ENCODE assay signal across 8 cellular contexts in the genomic region with DNA sequence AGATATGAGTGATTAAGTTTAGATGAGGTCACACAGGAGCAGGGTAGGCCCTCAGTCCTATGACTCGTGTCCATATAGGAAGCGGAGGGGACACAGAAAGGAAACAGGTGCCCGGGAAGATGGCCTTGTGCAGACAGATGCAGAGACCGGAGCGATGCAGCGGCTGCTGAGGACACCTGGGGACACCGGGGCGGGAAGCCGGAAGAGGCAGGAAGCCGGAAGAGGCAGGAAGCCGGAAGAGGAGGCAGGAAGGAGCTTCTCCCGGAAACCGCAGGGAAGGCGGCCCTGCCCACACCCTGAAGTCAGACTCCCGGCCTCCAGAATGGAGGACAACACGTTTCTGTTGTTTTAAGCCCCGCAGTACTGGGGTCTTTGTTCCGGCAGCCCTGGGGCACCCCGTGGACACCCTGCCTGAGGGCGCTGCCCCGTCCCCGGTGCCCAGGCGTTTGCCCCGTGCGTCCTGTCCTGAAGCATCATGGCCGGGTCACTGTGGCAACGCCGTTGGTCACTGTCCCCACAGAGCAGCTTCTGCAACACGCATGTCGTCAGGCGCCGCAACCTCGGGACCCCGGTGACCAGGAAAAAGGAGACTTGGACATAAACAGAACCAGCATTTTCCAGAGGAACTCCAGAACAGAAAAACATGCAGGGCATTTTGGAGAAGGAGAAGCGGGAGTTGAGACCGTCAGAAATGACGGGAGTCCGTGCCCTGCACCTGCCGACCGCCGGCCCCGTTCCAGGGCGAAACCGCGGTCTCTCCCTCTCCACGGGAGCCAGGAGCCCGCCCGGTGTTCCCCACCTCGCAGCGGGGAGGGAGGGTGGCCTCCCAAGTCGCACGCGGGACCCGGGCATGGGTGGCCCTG.
DNase-seq lines count a peak whose midpoint lies in the region; ATAC-seq and TF ChIP-seq lines count a peak whose summit lies in the region.

No MANE protein-coding gene starts in this region.

- TF ChIP-seq CTCF in GM23338 (conservative IDR thresholded peaks at IDR 0.05; ENCODE audit: low read depth in 2 of 2) (no peak), RWPE2 (IDR thresholded peaks at IDR 0.05; ENCODE audit: poor library complexity, severe bottlenecking) (no peak)

- DNase-seq in GM23338 (ENCODE audit: low spot score), result no peak
- peak; percentile 53 for DNase-seq in RWPE2 (ENCODE audit: low spot score)
- peak; percentile 14 for DNase-seq in effector CD4-positive, alpha-beta T cell
- DNase-seq in stimulated activated CD4-positive, alpha-beta T cell treated with anti-CD3 and anti-CD28 coated beads, Interleukin-1b, Interleukin-23, amount 100 ng/mL, for 48 hours, result peak; percentile 43
- no peak for DNase-seq in substantia nigra (lab: John Stamatoyannopoulos, UW)
- DNase-seq in T1000 (lab: John Stamatoyannopoulos, UW), result no peak

- no peaks in the 10 kb centered on the region for H4K20me1 ChIP-seq in GM23338 (replicated peaks; ENCODE audit: insufficient read depth)

- H3K9me2 ChIP-seq in GM23338 (ENCODE audit: insufficient read depth), result no peaks in the 10 kb centered on the region

- H3K36me3 ChIP-seq in GM23338 (ENCODE audit: insufficient read depth), result no peaks in the 10 kb centered on the region; the same call in 1 of the 2 replicates
- H3K36me3 ChIP-seq in RWPE2 (ENCODE audit: low read depth), result no peaks in the 10 kb centered on the region

- no peak overlapping the region for H3K4me3 ChIP-seq in GM23338
- no peak overlapping the region for H3K4me3 ChIP-seq in RWPE2 (ENCODE audit: severe bottlenecking)

- H3K27me3 ChIP-seq in GM23338 (ENCODE audit: insufficient read depth), result no peaks in the 10 kb centered on the region
- peaks cover 27% of the 10 kb centered on the region for H3K27me3 ChIP-seq in RWPE2 (ENCODE audit: insufficient read depth, poor library complexity, severe bottlenecking)

- H3K4me2 ChIP-seq in GM23338, result no peak overlapping the region

- H3K27ac ChIP-seq in GM23338 (ENCODE audit: low read depth) (no peak overlapping the region), RWPE2 (ENCODE audit: poor library complexity, severe bottlenecking) (no peak overlapping the region), substantia nigra (ENCODE audit: low read depth, low read length, poor library complexity, severe bottlenecking) (no peak overlapping the region)

- no peaks in the 10 kb centered on the region for H3F3A ChIP-seq in GM23338 (replicated peaks; ENCODE audit: low read depth)

- H3K36me3 Mint-ChIP-seq in GM23338 (ENCODE audit: low read depth), result no peaks in the 10 kb centered on the region

- no peaks in the 10 kb centered on the region for H3K9me3 Mint-ChIP-seq in GM23338

- peaks cover 13% of the 10 kb centered on the region for H3K27me3 Mint-ChIP-seq in GM23338 (ENCODE audit: insufficient read depth, low read depth, poor library complexity)

- no peak overlapping the region for H2AFZ ChIP-seq in GM23338

- no peak overlapping the region for H3K27ac Mint-ChIP-seq in GM23338

- ATAC-seq in GM23338 (peak; percentile 53), RWPE2 (ENCODE audit: low read depth) (no peak; the same call in 2 of the 3 replicates), HG03280 (IDR thresholded peaks at IDR 0.05; ENCODE audit: unreplicated experiment) (no peak), HG02571 (IDR thresholded peaks at IDR 0.05; ENCODE audit: unreplicated experiment) (no peak)

- H3K4me3 Mint-ChIP-seq in GM23338, result peak overlapping the region; percentile 57

- no peaks in the 10 kb centered on the region for H3K79me2 ChIP-seq in GM23338 (replicated peaks; ENCODE audit: insufficient read depth)

- no peaks in the 10 kb centered on the region for H3K9me3 ChIP-seq in RWPE2 (ENCODE audit: severe bottlenecking)

- H3K4me1 ChIP-seq in GM23338 (ENCODE audit: insufficient read depth) (no peaks in the 10 kb centered on the region), RWPE2 (ENCODE audit: insufficient read depth, poor library complexity, severe bottlenecking) (no peaks in the 10 kb centered on the region)

- H3K4me1 Mint-ChIP-seq in GM23338, result peaks cover 3% of the 10 kb centered on the region

TF ChIP-seq in GM23338, 12 proteins besides CTCF, POLR2A, EP300 and RAD21 (continues in another document):
- TF ChIP-seq CREB1 (CRISPR knock-in tag; IDR thresholded peaks at IDR 0.05; ENCODE audit: low read depth), result no peak
- TF ChIP-seq EZH2phosphoT487 (IDR thresholded peaks at IDR 0.05; ENCODE audit: unreplicated experiment), result no peak
- no peak for TF ChIP-seq ZNF114 (CRISPR knock-in tag; IDR thresholded peaks at IDR 0.05)
- TF ChIP-seq POLR2AphosphoS5 (IDR thresholded peaks at IDR 0.05; ENCODE audit: low read depth), result no peak
- TF ChIP-seq NANOG (IDR thresholded peaks at IDR 0.05; ENCODE audit: borderline replicate concordance), result no peak
- TF ChIP-seq, protein P1, sequence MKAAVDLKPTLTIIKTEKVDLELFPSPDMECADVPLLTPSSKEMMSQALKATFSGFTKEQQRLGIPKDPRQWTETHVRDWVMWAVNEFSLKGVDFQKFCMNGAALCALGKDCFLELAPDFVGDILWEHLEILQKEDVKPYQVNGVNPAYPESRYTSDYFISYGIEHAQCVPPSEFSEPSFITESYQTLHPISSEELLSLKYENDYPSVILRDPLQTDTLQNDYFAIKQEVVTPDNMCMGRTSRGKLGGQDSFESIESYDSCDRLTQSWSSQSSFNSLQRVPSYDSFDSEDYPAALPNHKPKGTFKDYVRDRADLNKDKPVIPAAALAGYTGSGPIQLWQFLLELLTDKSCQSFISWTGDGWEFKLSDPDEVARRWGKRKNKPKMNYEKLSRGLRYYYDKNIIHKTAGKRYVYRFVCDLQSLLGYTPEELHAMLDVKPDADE (IDR thresholded peaks at IDR 0.05), result no peak
- no peak for TF ChIP-seq JUNB (IDR thresholded peaks at IDR 0.05; ENCODE audit: unreplicated experiment)
- TF ChIP-seq REST (IDR thresholded peaks at IDR 0.05; ENCODE audit: unreplicated experiment), result no peak
- no peak for TF ChIP-seq ZNF331 (CRISPR knock-in tag; IDR thresholded peaks at IDR 0.05; ENCODE audit: low read depth)

Comparison
In these comparisons a context has a peak if more than half of its experiments do, and no peak if none do; other contexts are left out.
1. DNase-seq: peak in RWPE2 (single experiment), effector CD4-positive, alpha-beta T cell (single experiment) and stimulated activated CD4-positive, alpha-beta T cell treated with anti-CD3 and anti-CD28 coated beads, Interleukin-1b, Interleukin-23, amount 100 ng/mL, for 48 hours (single experiment); none in GM23338 (single experiment), substantia nigra (0 of 49) and T1000 (single experiment).